1 cellular context compared by ENCODE assay signal in genomic region chr12:116955382-116956021, GRCh38.
TF ChIP-seq lines count a peak whose summit lies in the region.

No MANE protein-coding gene starts in this region.

TF ChIP-seq in K562, 482 proteins besides CTCF, POLR2A, EP300 and RAD21 (continued from another document):
- TF ChIP-seq, protein P1, sequence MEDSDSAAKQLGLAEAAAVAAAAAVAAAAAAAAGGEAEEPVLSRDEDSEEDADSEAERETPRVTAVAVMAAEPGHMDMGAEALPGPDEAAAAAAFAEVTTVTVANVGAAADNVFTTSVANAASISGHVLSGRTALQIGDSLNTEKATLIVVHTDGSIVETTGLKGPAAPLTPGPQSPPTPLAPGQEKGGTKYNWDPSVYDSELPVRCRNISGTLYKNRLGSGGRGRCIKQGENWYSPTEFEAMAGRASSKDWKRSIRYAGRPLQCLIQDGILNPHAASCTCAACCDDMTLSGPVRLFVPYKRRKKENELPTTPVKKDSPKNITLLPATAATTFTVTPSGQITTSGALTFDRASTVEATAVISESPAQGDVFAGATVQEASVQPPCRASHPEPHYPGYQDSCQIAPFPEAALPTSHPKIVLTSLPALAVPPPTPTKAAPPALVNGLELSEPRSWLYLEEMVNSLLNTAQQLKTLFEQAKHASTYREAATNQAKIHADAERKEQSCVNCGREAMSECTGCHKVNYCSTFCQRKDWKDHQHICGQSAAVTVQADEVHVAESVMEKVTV (CRISPR knock-in tag; IDR thresholded peaks at IDR 0.05) = peak; percentile 29; the same call in 1 of the 2 replicates
- peak; percentile 85 for TF ChIP-seq JUND (IDR thresholded peaks at IDR 0.05; ENCODE audit: borderline replicate concordance, low read depth, low read length)
- TF ChIP-seq JUND (tag; IDR thresholded peaks at IDR 0.05; ENCODE audit: borderline replicate concordance, low read depth, low read length) = peak; percentile 84; the same call in 1 of the 3 replicates
- TF ChIP-seq, protein P2, sequence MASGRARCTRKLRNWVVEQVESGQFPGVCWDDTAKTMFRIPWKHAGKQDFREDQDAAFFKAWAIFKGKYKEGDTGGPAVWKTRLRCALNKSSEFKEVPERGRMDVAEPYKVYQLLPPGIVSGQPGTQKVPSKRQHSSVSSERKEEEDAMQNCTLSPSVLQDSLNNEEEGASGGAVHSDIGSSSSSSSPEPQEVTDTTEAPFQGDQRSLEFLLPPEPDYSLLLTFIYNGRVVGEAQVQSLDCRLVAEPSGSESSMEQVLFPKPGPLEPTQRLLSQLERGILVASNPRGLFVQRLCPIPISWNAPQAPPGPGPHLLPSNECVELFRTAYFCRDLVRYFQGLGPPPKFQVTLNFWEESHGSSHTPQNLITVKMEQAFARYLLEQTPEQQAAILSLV (tag; IDR thresholded peaks at IDR 0.05) = 0 out of 2 replicates have a peak, but pooled peaks have one; percentile 31
- 0 out of 2 replicates have a peak, but pooled peaks have one; percentile 39 for TF ChIP-seq BACH1 (tag; IDR thresholded peaks at IDR 0.05)
- 0 out of 2 replicates have a peak, but pooled peaks have one; percentile 44 for TF ChIP-seq MEF2A (IDR thresholded peaks at IDR 0.05; ENCODE audit: control insufficient read depth, low read depth, low read length)
- peak; percentile 58; the same call in 1 of the 2 replicates for TF ChIP-seq CTBP1 (IDR thresholded peaks at IDR 0.05; ENCODE audit: borderline replicate concordance)
- TF ChIP-seq CREM (IDR thresholded peaks at IDR 0.05; ENCODE audit: low read depth) = no peak
- peak; percentile 85 for TF ChIP-seq CEBPG (CRISPR knock-in tag; IDR thresholded peaks at IDR 0.05)
- peak; percentile 55 to 90; a peak in 3 of 4 replicates for TF ChIP-seq CEBPG (tag; conservative IDR thresholded peaks at IDR 0.05 in 1 of 2, IDR thresholded peaks at IDR 0.05 in 1 of 2)
- no peak for TF ChIP-seq E2F3 (CRISPR knock-in tag; IDR thresholded peaks at IDR 0.05)
- TF ChIP-seq, protein P3, sequence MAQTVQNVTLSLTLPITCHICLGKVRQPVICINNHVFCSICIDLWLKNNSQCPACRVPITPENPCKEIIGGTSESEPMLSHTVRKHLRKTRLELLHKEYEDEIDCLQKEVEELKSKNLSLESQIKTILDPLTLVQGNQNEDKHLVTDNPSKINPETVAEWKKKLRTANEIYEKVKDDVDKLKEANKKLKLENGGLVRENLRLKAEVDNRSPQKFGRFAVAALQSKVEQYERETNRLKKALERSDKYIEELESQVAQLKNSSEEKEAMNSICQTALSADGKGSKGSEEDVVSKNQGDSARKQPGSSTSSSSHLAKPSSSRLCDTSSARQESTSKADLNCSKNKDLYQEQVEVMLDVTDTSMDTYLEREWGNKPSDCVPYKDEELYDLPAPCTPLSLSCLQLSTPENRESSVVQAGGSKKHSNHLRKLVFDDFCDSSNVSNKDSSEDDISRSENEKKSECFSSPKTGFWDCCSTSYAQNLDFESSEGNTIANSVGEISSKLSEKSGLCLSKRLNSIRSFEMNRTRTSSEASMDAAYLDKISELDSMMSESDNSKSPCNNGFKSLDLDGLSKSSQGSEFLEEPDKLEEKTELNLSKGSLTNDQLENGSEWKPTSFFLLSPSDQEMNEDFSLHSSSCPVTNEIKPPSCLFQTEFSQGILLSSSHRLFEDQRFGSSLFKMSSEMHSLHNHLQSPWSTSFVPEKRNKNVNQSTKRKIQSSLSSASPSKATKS (CRISPR knock-in tag; IDR thresholded peaks at IDR 0.05) = no peak
- no peak for TF ChIP-seq NR2C1 (IDR thresholded peaks at IDR 0.05)
- peak; percentile 35; the same call in 1 of the 2 replicates for TF ChIP-seq NR2C1 (tag; IDR thresholded peaks at IDR 0.05)
- TF ChIP-seq, protein P4, sequence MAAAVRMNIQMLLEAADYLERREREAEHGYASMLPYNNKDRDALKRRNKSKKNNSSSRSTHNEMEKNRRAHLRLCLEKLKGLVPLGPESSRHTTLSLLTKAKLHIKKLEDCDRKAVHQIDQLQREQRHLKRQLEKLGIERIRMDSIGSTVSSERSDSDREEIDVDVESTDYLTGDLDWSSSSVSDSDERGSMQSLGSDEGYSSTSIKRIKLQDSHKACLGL (CRISPR knock-in tag; IDR thresholded peaks at IDR 0.05; ENCODE audit: borderline replicate concordance, poor library complexity, severe bottlenecking) = no peak
- TF ChIP-seq GATAD2A (IDR thresholded peaks at IDR 0.05) = no peak
- peak; percentile 96 for TF ChIP-seq CEBPB (tag; IDR thresholded peaks at IDR 0.05)
- TF ChIP-seq ATF7 (IDR thresholded peaks at IDR 0.05) = peak; percentile 96
